ENCODE assay signal across 13 cellular contexts in genomic region chr11:119025099-119025473, GRCh38. TPM values are rescaled to one million over a fixed set of nuclear protein-coding genes. Genes with fewer than 3 reads are reported as not detected.
DNase-seq lines count a peak whose midpoint lies in the region; ATAC-seq and TF ChIP-seq lines count a peak whose summit lies in the region.
"Had no signal": no experiment of that assay in that cellular context is flagged by ENCODE, and none has a peak within 500 bp of the region (broad histone marks: within the 10 kb centered on the region; RNA-seq: fewer than 3 reads in every experiment).

No MANE protein-coding gene starts in this region.

- peaks cover 22% of the 10 kb centered on the region for H4K20me1 ChIP-seq in BLaER1

- H3K27me3 Mint-ChIP-seq in CD4-positive, alpha-beta memory T cell: no peaks in the 10 kb centered on the region
- H3K27me3 Mint-ChIP-seq in brain (peaks cover 4% of the 10 kb centered on the region), neural crest cell (ENCODE audit: low read depth) (peaks cover 3% of the 10 kb centered on the region)
- H3K27me3 Mint-ChIP-seq: activated B cell treated with CpG ODN at 0.5 μM for 24 hours; CD4-positive, CD25-positive, alpha-beta regulatory T cell had no signal

- no peak overlapping the region for H3K4me3 Mint-ChIP-seq in CD4-positive, alpha-beta memory T cell
- peak overlapping the region in 1 of 5 experiments; percentile 69 for H3K4me3 Mint-ChIP-seq in brain
- peak overlapping the region; percentile 40 for H3K4me3 Mint-ChIP-seq in neural crest cell
- H3K4me3 Mint-ChIP-seq: activated B cell treated with CpG ODN at 0.5 μM for 24 hours had no signal

- intact Hi-C loops in CD4-positive, alpha-beta memory T cell (cut with micrococcal nuclease): no loop called here
- intact Hi-C loops in colonic mucosa (cut with DNase I): no loop called here

- ATAC-seq in HG03095 (IDR thresholded peaks at IDR 0.05; ENCODE audit: unreplicated experiment): no peak
- ATAC-seq in GM21529 (IDR thresholded peaks at IDR 0.05; ENCODE audit: unreplicated experiment): no peak

- H3K36me3 ChIP-seq in BLaER1: peaks cover 82% of the 10 kb centered on the region
- peaks cover 36% of the 10 kb centered on the region for H3K36me3 ChIP-seq in CD4-positive, alpha-beta memory T cell (ENCODE audit: insufficient read depth, low read length)
- no peaks in the 10 kb centered on the region for H3K36me3 ChIP-seq in colonic mucosa

- POLR2A ChIA-PET in CD4-positive, alpha-beta memory T cell (lab: Charles Lee; ENCODE audit: partially characterized antibody): interaction anchor here (1.0 to 2.4 kb wide), 4 partner anchors 42 to 96 kb away, joined by 3 to 7 read pairs (median 4); partner anchors contain the start of genes HINFP and HMBS

- H3K9me3 ChIP-seq in BLaER1: no peaks in the 10 kb centered on the region
- no peaks in the 10 kb centered on the region for H3K9me3 ChIP-seq in CD4-positive, alpha-beta memory T cell (ENCODE audit: control insufficient read depth in 1 of 2, low read length in 2 of 2)
- no peaks in the 10 kb centered on the region for H3K9me3 ChIP-seq in colonic mucosa

- H3K9ac ChIP-seq in BLaER1 (0 out of 2 replicates have a peak overlapping the region, but pooled peaks have one; percentile 41), colonic mucosa (ENCODE audit: low read depth in 2 of 2, low read length in 2 of 2) (no peak overlapping the region)

- DNase-seq in CD4-positive, alpha-beta memory T cell: no peak
- DNase-seq in neural crest cell (ENCODE audit: low read depth, low spot score): no peak
- no peak for DNase-seq in colonic mucosa
- DNase-seq: activated B cell treated with CpG ODN at 0.5 μM for 24 hours; brain microvascular endothelial cell; CD4-positive, CD25-positive, alpha-beta regulatory T cell; NCI-H2227 treated with DMSO at 0.1 percent for 48 hours; stimulated activated CD4-positive, alpha-beta T cell treated with anti-CD3 and anti-CD28 coated beads, Interleukin-2, amount 100 ng/mL, for 48 hours had no signal

- H3K27me3 ChIP-seq in BLaER1 (no peaks in the 10 kb centered on the region), colonic mucosa (no peaks in the 10 kb centered on the region)
- H3K27me3 ChIP-seq in CD4-positive, alpha-beta memory T cell (ENCODE audit: insufficient read depth, low read length): no peaks in the 10 kb centered on the region
- H3K27me3 ChIP-seq: brain microvascular endothelial cell had no signal

- H3K27ac ChIP-seq in BLaER1 (no peak overlapping the region), colonic mucosa (no peak overlapping the region)
- no peak overlapping the region for H3K27ac ChIP-seq in CD4-positive, alpha-beta memory T cell (ENCODE audit: low read depth, low read length)
- H3K27ac ChIP-seq: brain microvascular endothelial cell had no signal

- CTCF ChIA-PET in CD4-positive, alpha-beta memory T cell (lab: Charles Lee; ENCODE audit: partially characterized antibody): no interaction called here

- no peak for TF ChIP-seq CTCF in brain (conservative IDR thresholded peaks at IDR 0.05)
- TF ChIP-seq CTCF in neural crest cell (conservative IDR thresholded peaks at IDR 0.05): no peak
- no peak for TF ChIP-seq CTCF in colonic mucosa (IDR thresholded peaks at IDR 0.05)

- H3K27ac Mint-ChIP-seq in CD4-positive, alpha-beta memory T cell: peak overlapping the region in 6 of 7 donors; percentile 37 to 71 (median 69)
- peak overlapping the region in 3 of 5 experiments; percentile 21 to 65 (median 28) for H3K27ac Mint-ChIP-seq in brain
- no peak overlapping the region for H3K27ac Mint-ChIP-seq in neural crest cell (ENCODE audit: unreplicated experiment)
- H3K27ac Mint-ChIP-seq: activated B cell treated with CpG ODN at 0.5 μM for 24 hours; activated T-helper 2 cell treated with anti-CD3 and anti-CD28 coated beads, Interferon-gamma antibody, Interleukin-2, Interleukin-4, amounts not matched to agents 10 μg/mL and 5 μg/mL and 100 μg/mL, durations not matched to agents 14 hours and 24 hours and 36 hours had no signal

- peaks cover 41% of the 10 kb centered on the region for H3K4me1 ChIP-seq in BLaER1
- H3K4me1 ChIP-seq in CD4-positive, alpha-beta memory T cell (ENCODE audit: insufficient read depth, low read length): peaks cover 55% of the 10 kb centered on the region
- peaks cover 7% of the 10 kb centered on the region for H3K4me1 ChIP-seq in colonic mucosa

- H3K36me3 Mint-ChIP-seq in CD4-positive, alpha-beta memory T cell: peaks cover 32 to 43% of the 10 kb centered on the region in 2 donors
- peaks cover 44% of the 10 kb centered on the region for H3K36me3 Mint-ChIP-seq in brain
- peaks cover 4% of the 10 kb centered on the region for H3K36me3 Mint-ChIP-seq in neural crest cell (ENCODE audit: low read depth)

- H3K4me3 ChIP-seq in BLaER1 (no peak overlapping the region), colonic mucosa (no peak overlapping the region)
- H3K4me3 ChIP-seq in CD4-positive, alpha-beta memory T cell (ENCODE audit: low read length in 2 of 2): no peak overlapping the region

- H3K4me2 ChIP-seq in BLaER1: no peak overlapping the region

- H3K4me1 Mint-ChIP-seq in CD4-positive, alpha-beta memory T cell: peaks cover 28 to 65% (median 48%) of the 10 kb centered on the region in 4 donors
- peaks cover 45% of the 10 kb centered on the region for H3K4me1 Mint-ChIP-seq in brain
- peaks cover 26% of the 10 kb centered on the region for H3K4me1 Mint-ChIP-seq in neural crest cell

- no peaks in the 10 kb centered on the region for H3K9me3 Mint-ChIP-seq in CD4-positive, alpha-beta memory T cell
- H3K9me3 Mint-ChIP-seq in brain: no peaks in the 10 kb centered on the region
- no peaks in the 10 kb centered on the region for H3K9me3 Mint-ChIP-seq in neural crest cell
- H3K9me3 Mint-ChIP-seq: activated B cell treated with CpG ODN at 0.5 μM for 24 hours; activated T-helper 2 cell treated with anti-CD3 and anti-CD28 coated beads, Interferon-gamma antibody, Interleukin-2, Interleukin-4, amounts not matched to agents 10 μg/mL and 5 μg/mL and 100 μg/mL, durations not matched to agents 14 hours and 24 hours and 36 hours; CD4-positive, CD25-positive, alpha-beta regulatory T cell had no signal

RNA-seq across cellular contexts. Expression of gene SLC37A4, which starts 5.6 kb away (rescaled TPM):
- total RNA-seq in CD4-positive, alpha-beta memory T cell: 10 to 100 TPM; 14.6 to 14.8 TPM
- polyA plus RNA-seq in CD4-positive, alpha-beta memory T cell: 10 to 100 TPM; 10.6 to 13.0 TPM
- 32.4 TPM for polyA plus RNA-seq in brain (ENCODE audit: insufficient read depth, low read depth, low replicate concordance)
- total RNA-seq in neural crest cell (50.2 and 50.3 TPM in 2 replicates), colonic mucosa (10 to 100 TPM; 48.9 to 56.4 TPM)

RNA-seq across cellular contexts. Expression of gene TRAPPC4, which starts 6.5 kb away (rescaled TPM):
- 10 to 100 TPM; 89.2 to 97.3 TPM for total RNA-seq in CD4-positive, alpha-beta memory T cell
- polyA plus RNA-seq in CD4-positive, alpha-beta memory T cell: 100 to 1,000 TPM in 1 of 2 donors, 10 to 100 TPM in 1; 92.1 to 116 TPM
- 120 TPM for polyA plus RNA-seq in brain (ENCODE audit: insufficient read depth, low read depth, low replicate concordance)
- total RNA-seq in neural crest cell (88.1 and 90.1 TPM in 2 replicates), colonic mucosa (10 to 100 TPM; 72.6 to 73.2 TPM)

RNA-seq across cellular contexts. Expression of gene RPS25, which starts 6.9 kb away (rescaled TPM):
- total RNA-seq in CD4-positive, alpha-beta memory T cell: 1,000 to 10,000 TPM; 2,545 to 2,705 TPM
- 1,000 to 10,000 TPM; 4,676 to 5,786 TPM for polyA plus RNA-seq in CD4-positive, alpha-beta memory T cell
- polyA plus RNA-seq in brain (ENCODE audit: insufficient read depth, low read depth, low replicate concordance): 1,223 TPM
- total RNA-seq in neural crest cell (1,203 and 1,208 TPM in 2 replicates), colonic mucosa (100 to 1,000 TPM; 710 to 758 TPM)

RNA-seq across cellular contexts. Expression of gene CENATAC, which starts 27.1 kb away (rescaled TPM):
- total RNA-seq in CD4-positive, alpha-beta memory T cell: 100 to 1,000 TPM; 109 to 114 TPM
- 10 to 100 TPM; 13.3 to 16.9 TPM for polyA plus RNA-seq in CD4-positive, alpha-beta memory T cell
- 6.2 TPM for polyA plus RNA-seq in brain (ENCODE audit: insufficient read depth, low read depth, low replicate concordance)
- total RNA-seq in neural crest cell: 32.5 and 35.1 TPM in 2 replicates
- 10 to 100 TPM; 11.9 to 19.0 TPM for total RNA-seq in colonic mucosa

RNA-seq across cellular contexts. Expression of gene HYOU1, which starts 31.9 kb away (rescaled TPM):
- 100 to 1,000 TPM; 136 to 146 TPM for total RNA-seq in CD4-positive, alpha-beta memory T cell
- 10 to 100 TPM; 24.1 to 27.9 TPM for polyA plus RNA-seq in CD4-positive, alpha-beta memory T cell
- polyA plus RNA-seq in brain (ENCODE audit: insufficient read depth, low read depth, low replicate concordance): 161 TPM
- total RNA-seq in neural crest cell (199 and 204 TPM in 2 replicates), colonic mucosa (100 to 1,000 TPM; 120 to 273 TPM)
